In genomic region chr6:90993771-90994170, GRCh38 we compare ENCODE assay signal across 22 cellular contexts.
DNase-seq lines count a peak whose midpoint lies in the region; ATAC-seq, FAIRE-seq and TF ChIP-seq lines count a peak whose summit lies in the region.
"Had no signal": no experiment of that assay in that cellular context is flagged by ENCODE, and none has a peak within 500 bp of the region (broad histone marks: within the 10 kb centered on the region; RNA-seq: fewer than 3 reads in every experiment).

No MANE protein-coding gene starts in this region.

- POLR2A ChIA-PET in activated CD4-positive, alpha-beta T cell treated with anti-CD3 and anti-CD28 coated beads for 36 hours (lab: Charles Lee), result no interaction called here
- POLR2A ChIA-PET in activated CD4-positive, alpha-beta T cell treated with anti-CD3 and anti-CD28 coated beads, Interleukin-2, amount 10 ng/mL, durations not matched to agents 7 days and 5 days (lab: Charles Lee), result no interaction called here
- POLR2A ChIA-PET in PC-3 (lab: Charles Lee; ENCODE audit: unreplicated experiment), result no interaction called here

- H3K27ac ChIP-seq in PC-3 (ENCODE audit: low read length), result no peak overlapping the region
- H3K27ac ChIP-seq: Peyer's patch had no signal

- CTCF ChIA-PET in activated CD4-positive, alpha-beta T cell treated with anti-CD3 and anti-CD28 coated beads for 36 hours (lab: Charles Lee), result no interaction called here
- CTCF ChIA-PET in activated CD4-positive, alpha-beta T cell treated with anti-CD3 and anti-CD28 coated beads, Interleukin-2, amount 10 ng/mL, durations not matched to agents 7 days and 5 days (lab: Charles Lee), result no interaction called here
- CTCF ChIA-PET in PC-3 (lab: Charles Lee), result no interaction called here

- no peaks in the 10 kb centered on the region for H3K9me3 Mint-ChIP-seq in activated CD4-positive, alpha-beta T cell treated with anti-CD3 and anti-CD28 coated beads for 36 hours (ENCODE audit: low read depth)
- H3K9me3 Mint-ChIP-seq in activated CD4-positive, alpha-beta T cell treated with anti-CD3 and anti-CD28 coated beads, Interleukin-2, amount 10 ng/mL, durations not matched to agents 7 days and 5 days, result no peaks in the 10 kb centered on the region

- no peaks in the 10 kb centered on the region for H3K4me1 Mint-ChIP-seq in activated CD4-positive, alpha-beta T cell treated with anti-CD3 and anti-CD28 coated beads for 36 hours
- no peaks in the 10 kb centered on the region for H3K4me1 Mint-ChIP-seq in activated CD4-positive, alpha-beta T cell treated with anti-CD3 and anti-CD28 coated beads, Interleukin-2, amount 10 ng/mL, durations not matched to agents 7 days and 5 days

- no peak overlapping the region for H3K27ac Mint-ChIP-seq in activated CD4-positive, alpha-beta T cell treated with anti-CD3 and anti-CD28 coated beads for 36 hours
- H3K27ac Mint-ChIP-seq in activated CD4-positive, alpha-beta T cell treated with anti-CD3 and anti-CD28 coated beads, Interleukin-2, amount 10 ng/mL, durations not matched to agents 7 days and 5 days, result no peak overlapping the region

- BruUV-seq in PC-3 (replicated peaks; lab: Mats Ljungman, UMichigan), result no TSS peak

- no peak for TF ChIP-seq CTCF in PC-3 (conservative IDR thresholded peaks at IDR 0.05; ENCODE audit: low read depth, low read length)
- no peak for TF ChIP-seq CTCF in bronchial epithelial cell (IDR thresholded peaks at IDR 0.05; ENCODE audit: insufficient read depth, low read length, severe bottlenecking)

- no peaks in the 10 kb centered on the region for H3K9me2 ChIP-seq in PC-3 (replicated peaks; ENCODE audit: low read length)

- ATAC-seq in activated CD4-positive, alpha-beta T cell treated with anti-CD3 and anti-CD28 coated beads for 36 hours, result peak; percentile 33
- peak; percentile 77 for ATAC-seq in PC-3
- no peak for ATAC-seq in GM18907 (IDR thresholded peaks at IDR 0.05; ENCODE audit: unreplicated experiment)

- no peak overlapping the region for H3K4me2 ChIP-seq in PC-3 (ENCODE audit: low read length)

- H3F3A ChIP-seq in PC-3 (ENCODE audit: low read length, unreplicated experiment), result no peaks in the 10 kb centered on the region

- H3K27me3 ChIP-seq in PC-3 (ENCODE audit: low read length), result peaks cover 4% of the 10 kb centered on the region; the same call in 1 of the 2 replicates
- H3K27me3 ChIP-seq in bronchial epithelial cell (ENCODE audit: control insufficient read depth, insufficient read depth, low read length), result no peaks in the 10 kb centered on the region
- H3K27me3 ChIP-seq: Peyer's patch had no signal

- no peaks in the 10 kb centered on the region for H3K36me3 ChIP-seq in PC-3 (ENCODE audit: low read depth, low read length)
- no peaks in the 10 kb centered on the region for H3K36me3 ChIP-seq in bronchial epithelial cell (ENCODE audit: control insufficient read depth, insufficient read depth, low read length)
- H3K36me3 ChIP-seq: HAP-1, Peyer's patch had no signal

- H3K9me3 ChIP-seq in PC-3 (ENCODE audit: low read length), result no peaks in the 10 kb centered on the region
- H3K9me3 ChIP-seq: HAP-1, Peyer's patch had no signal

- H3K79me2 ChIP-seq in PC-3 (ENCODE audit: low read length), result no peaks in the 10 kb centered on the region

- no peaks in the 10 kb centered on the region for H3K27me3 Mint-ChIP-seq in activated CD4-positive, alpha-beta T cell treated with anti-CD3 and anti-CD28 coated beads for 36 hours
- no peaks in the 10 kb centered on the region for H3K27me3 Mint-ChIP-seq in activated CD4-positive, alpha-beta T cell treated with anti-CD3 and anti-CD28 coated beads, Interleukin-2, amount 10 ng/mL, durations not matched to agents 7 days and 5 days

- no peaks in the 10 kb centered on the region for H4K20me1 ChIP-seq in PC-3 (ENCODE audit: low read length)

- H3K4me1 ChIP-seq in PC-3 (ENCODE audit: insufficient read depth, low read length), result peaks cover 9% of the 10 kb centered on the region; the same call in 1 of the 2 replicates
- H3K4me1 ChIP-seq: HAP-1, Peyer's patch had no signal

- no peak for DNase-seq in activated CD4-positive, alpha-beta T cell treated with anti-CD3 and anti-CD28 coated beads for 36 hours
- DNase-seq in activated CD4-positive, alpha-beta T cell treated with anti-CD3 and anti-CD28 coated beads, Interleukin-2, amount 10 ng/mL, durations not matched to agents 7 days and 5 days, result no peak
- DNase-seq in PC-3, result peak; percentile 61
- peak; percentile 46 for DNase-seq in bronchial epithelial cell (ENCODE audit: low read depth)
- peak; percentile 77 for DNase-seq in renal cortical epithelial cell (ENCODE audit: low read depth)
- DNase-seq in T1000 (lab: John Stamatoyannopoulos, UW), result no peak
- DNase-seq in stimulated activated CD4-positive, alpha-beta T cell treated with anti-CD3 and anti-CD28 coated beads, Interleukin-15, amount 100 ng/mL, for 24 hours, result no peak
- DNase-seq: 8988T, Calu3, DMS79 treated with DMSO at 0.1 percent for 48 hours, GDM1, KBM-7, MM.1S, NCI-H1105, NCI-H1694 treated with DMSO at 0.1 percent for 48 hours, NCI-H748 treated with DMSO at 0.1 percent for 48 hours, Peyer's patch had no signal

- H3K4me3 ChIP-seq in PC-3 (ENCODE audit: low read length) (no peak overlapping the region), bronchial epithelial cell (ENCODE audit: low read depth, low read length) (no peak overlapping the region)
- H3K4me3 ChIP-seq: HAP-1, Peyer's patch had no signal

- H3K4me3 Mint-ChIP-seq in activated CD4-positive, alpha-beta T cell treated with anti-CD3 and anti-CD28 coated beads for 36 hours, result no peak overlapping the region
- no peak overlapping the region for H3K4me3 Mint-ChIP-seq in activated CD4-positive, alpha-beta T cell treated with anti-CD3 and anti-CD28 coated beads, Interleukin-2, amount 10 ng/mL, durations not matched to agents 7 days and 5 days

- intact Hi-C loops in activated CD4-positive, alpha-beta T cell treated with anti-CD3 and anti-CD28 coated beads for 36 hours (cut with DNase I, micrococcal nuclease), result no loop called here
- intact Hi-C loops in PC-3 (cut with micrococcal nuclease), result no loop called here

- no peak overlapping the region for H2AFZ ChIP-seq in PC-3 (ENCODE audit: low read length)

- H3K9ac ChIP-seq in PC-3 (ENCODE audit: low read length), result no peak overlapping the region

- FAIRE-seq in bronchial epithelial cell (lab: Jason Lieb, UNC), result no peak
- FAIRE-seq: GM12892, GM19239, HTR-8/SVneo had no signal

- H3K36me3 Mint-ChIP-seq in activated CD4-positive, alpha-beta T cell treated with anti-CD3 and anti-CD28 coated beads for 36 hours (ENCODE audit: low read depth), result no peaks in the 10 kb centered on the region
- H3K36me3 Mint-ChIP-seq in activated CD4-positive, alpha-beta T cell treated with anti-CD3 and anti-CD28 coated beads, Interleukin-2, amount 10 ng/mL, durations not matched to agents 7 days and 5 days (ENCODE audit: low read depth), result no peaks in the 10 kb centered on the region

Comparison
In these comparisons a context has a peak if more than half of its experiments do, and no peak if none do; other contexts are left out.
1. DNase-seq: peak in PC-3 (single experiment), bronchial epithelial cell (single experiment) and renal cortical epithelial cell (single experiment); none in activated CD4-positive, alpha-beta T cell treated with anti-CD3 and anti-CD28 coated beads for 36 hours (single experiment), activated CD4-positive, alpha-beta T cell treated with anti-CD3 and anti-CD28 coated beads, Interleukin-2, amount 10 ng/mL, durations not matched to agents 7 days and 5 days (single experiment), T1000 (single experiment) and stimulated activated CD4-positive, alpha-beta T cell treated with anti-CD3 and anti-CD28 coated beads, Interleukin-15, amount 100 ng/mL, for 24 hours (single experiment).